22 cellular contexts compared by ENCODE assay signal in genomic region chr9:75184471-75184870, GRCh38.
DNase-seq lines count a peak whose midpoint lies in the region; ATAC-seq lines count a peak whose summit lies in the region.
"Had no signal": no experiment of that assay in that cellular context is flagged by ENCODE, and none has a peak within 500 bp of the region (broad histone marks: within the 10 kb centered on the region; RNA-seq: fewer than 3 reads in every experiment).

No MANE protein-coding gene starts in this region.

- ATAC-seq in GM21360 (IDR thresholded peaks at IDR 0.05; ENCODE audit: unreplicated experiment) (peak; percentile 47), HG03354 (IDR thresholded peaks at IDR 0.05; ENCODE audit: poor library complexity, severe bottlenecking, unreplicated experiment) (no peak), GM21447 (IDR thresholded peaks at IDR 0.05; ENCODE audit: unreplicated experiment) (no peak)
- no peak for ATAC-seq in activated CD8-positive, alpha-beta T cell treated with anti-CD3 and anti-CD28 coated beads, Interleukin-2, amount 10 ng/mL, durations not matched to agents 7 days and 5 days
- ATAC-seq in naive thymus-derived CD8-positive, alpha-beta T cell: no peak
- ATAC-seq: HCT116; heart right ventricle; Panc1; stimulated activated naive B cell treated with anti-CD40 and anti-IgM and Interleukin-4, amounts not matched to agents 10 μg/mL and 1 μg/mL and 100 μg/mL, for 72 hours had no signal

- intact Hi-C loops in posterior cingulate gyrus (cut with DNase I): no loop called here

- DNase-seq in activated T-cell treated with anti-CD3 and anti-CD28 coated beads, Interleukin-2, amount 50 U/mL, for 24 hours: no peak
- no peak for DNase-seq in activated T-cell treated with anti-CD3 and anti-CD28 coated beads, Interleukin-2, amount 50 U/mL, for 48 hours
- no peak for DNase-seq in activated CD8-positive, alpha-beta T cell treated with anti-CD3 and anti-CD28 coated beads, Interleukin-2, amount 10 ng/mL, durations not matched to agents 7 days and 5 days
- DNase-seq in naive thymus-derived CD8-positive, alpha-beta T cell: no peak
- no peak for DNase-seq in posterior cingulate gyrus
- DNase-seq: COR-L47; DMS79; heart right ventricle; IMR-90; mesenchymal stem cell; NCI-H1092 treated with DMSO at 0.1 percent for 48 hours; NCI-H1930; NCI-H526; stimulated activated naive B cell treated with anti-CD40 and anti-IgM and Interleukin-4, amounts not matched to agents 10 μg/mL and 1 μg/mL and 100 μg/mL, for 72 hours; testis; uterus; WERI-Rb-1 had no signal

- POLR2A ChIA-PET in activated CD8-positive, alpha-beta T cell treated with anti-CD3 and anti-CD28 coated beads, Interleukin-2, amount 10 ng/mL, durations not matched to agents 7 days and 5 days (lab: Charles Lee): interaction anchor here (1.5 kb wide), 1 partner anchor 10 kb away, joined by 3 read pairs; no protein-coding TSS in a partner anchor
- POLR2A ChIA-PET in naive thymus-derived CD8-positive, alpha-beta T cell (lab: Charles Lee): no interaction called here

- peaks cover 3% of the 10 kb centered on the region for H3K36me3 Mint-ChIP-seq in activated T-cell treated with anti-CD3 and anti-CD28 coated beads, Interleukin-2, amount 50 U/mL, for 24 hours (ENCODE audit: low read depth)
- peaks cover 5% of the 10 kb centered on the region for H3K36me3 Mint-ChIP-seq in activated CD8-positive, alpha-beta T cell treated with anti-CD3 and anti-CD28 coated beads, Interleukin-2, amount 10 ng/mL, durations not matched to agents 7 days and 5 days (ENCODE audit: low read depth)
- H3K36me3 Mint-ChIP-seq in naive thymus-derived CD8-positive, alpha-beta T cell: peaks cover 0 to 9% (median 5%) of the 10 kb centered on the region in 3 donors

- CTCF ChIA-PET in activated CD8-positive, alpha-beta T cell treated with anti-CD3 and anti-CD28 coated beads, Interleukin-2, amount 10 ng/mL, durations not matched to agents 7 days and 5 days (lab: Charles Lee): interaction anchor here (1.2 to 3.3 kb wide), 9 partner anchors 11 to 190 kb away, joined by 3 to 77 read pairs (median 6); no protein-coding TSS in a partner anchor

- no peaks in the 10 kb centered on the region for H3K9me3 Mint-ChIP-seq in activated T-cell treated with anti-CD3 and anti-CD28 coated beads, Interleukin-2, amount 50 U/mL, for 24 hours
- no peaks in the 10 kb centered on the region for H3K9me3 Mint-ChIP-seq in activated CD8-positive, alpha-beta T cell treated with anti-CD3 and anti-CD28 coated beads, Interleukin-2, amount 10 ng/mL, durations not matched to agents 7 days and 5 days (ENCODE audit: insufficient read depth)
- no peaks in the 10 kb centered on the region for H3K9me3 Mint-ChIP-seq in naive thymus-derived CD8-positive, alpha-beta T cell
- H3K9me3 Mint-ChIP-seq: stimulated activated naive B cell treated with anti-CD40 and anti-IgM and Interleukin-4, amounts not matched to agents 10 μg/mL and 1 μg/mL and 100 μg/mL, for 72 hours had no signal

- H3K4me3 Mint-ChIP-seq in activated T-cell treated with anti-CD3 and anti-CD28 coated beads, Interleukin-2, amount 50 U/mL, for 24 hours: no peak overlapping the region
- H3K4me3 Mint-ChIP-seq in activated CD8-positive, alpha-beta T cell treated with anti-CD3 and anti-CD28 coated beads, Interleukin-2, amount 10 ng/mL, durations not matched to agents 7 days and 5 days: no peak overlapping the region
- H3K4me3 Mint-ChIP-seq in naive thymus-derived CD8-positive, alpha-beta T cell: no peak overlapping the region
- H3K4me3 Mint-ChIP-seq: stimulated activated naive B cell treated with anti-CD40 and anti-IgM and Interleukin-4, amounts not matched to agents 10 μg/mL and 1 μg/mL and 100 μg/mL, for 72 hours had no signal

- no peaks in the 10 kb centered on the region for H3K27me3 Mint-ChIP-seq in activated T-cell treated with anti-CD3 and anti-CD28 coated beads, Interleukin-2, amount 50 U/mL, for 24 hours
- H3K27me3 Mint-ChIP-seq in activated CD8-positive, alpha-beta T cell treated with anti-CD3 and anti-CD28 coated beads, Interleukin-2, amount 10 ng/mL, durations not matched to agents 7 days and 5 days (ENCODE audit: low read depth): no peaks in the 10 kb centered on the region
- no peaks in the 10 kb centered on the region for H3K27me3 Mint-ChIP-seq in naive thymus-derived CD8-positive, alpha-beta T cell

- peak overlapping the region; percentile 52 for H3K27ac Mint-ChIP-seq in activated T-cell treated with anti-CD3 and anti-CD28 coated beads, Interleukin-2, amount 50 U/mL, for 24 hours
- peak overlapping the region; percentile 15 for H3K27ac Mint-ChIP-seq in activated CD8-positive, alpha-beta T cell treated with anti-CD3 and anti-CD28 coated beads, Interleukin-2, amount 10 ng/mL, durations not matched to agents 7 days and 5 days
- H3K27ac Mint-ChIP-seq in naive thymus-derived CD8-positive, alpha-beta T cell: peak overlapping the region in 7 of 10 donors; percentile 44 to 79 (median 60)
- H3K27ac Mint-ChIP-seq: stimulated activated naive B cell treated with anti-CD40 and anti-IgM and Interleukin-4, amounts not matched to agents 10 μg/mL and 1 μg/mL and 100 μg/mL, for 72 hours had no signal

- H3K4me1 Mint-ChIP-seq in activated T-cell treated with anti-CD3 and anti-CD28 coated beads, Interleukin-2, amount 50 U/mL, for 24 hours (ENCODE audit: low read depth): peaks cover 25% of the 10 kb centered on the region
- H3K4me1 Mint-ChIP-seq in activated CD8-positive, alpha-beta T cell treated with anti-CD3 and anti-CD28 coated beads, Interleukin-2, amount 10 ng/mL, durations not matched to agents 7 days and 5 days (ENCODE audit: low read depth): peaks cover 22% of the 10 kb centered on the region
- peaks cover 6 to 17% (median 12%) of the 10 kb centered on the region in 4 donors for H3K4me1 Mint-ChIP-seq in naive thymus-derived CD8-positive, alpha-beta T cell
